21 cellular contexts compared by ENCODE assay signal in the genomic region with DNA sequence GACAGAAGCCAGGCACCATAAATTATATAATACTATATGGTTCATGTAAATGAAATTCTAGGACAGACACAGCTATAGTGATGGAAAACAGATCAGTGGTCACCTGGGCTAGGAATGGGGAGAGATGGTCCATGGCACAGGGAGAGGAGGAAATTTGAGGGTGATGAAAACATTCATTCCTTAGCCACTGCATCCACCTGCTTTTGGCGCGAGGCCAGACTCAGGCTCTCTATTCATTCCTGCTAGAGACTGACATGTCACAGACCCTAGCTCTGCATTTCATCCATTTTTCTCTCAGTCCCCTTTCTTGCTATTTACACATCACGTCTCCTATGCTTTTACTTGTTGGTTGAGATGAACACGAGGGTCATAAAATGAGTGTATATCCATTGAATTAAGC.
"Had no signal": no experiment of that assay in that cellular context is flagged by ENCODE, and none has a peak within 500 bp of the region (broad histone marks: within the 10 kb centered on the region; RNA-seq: fewer than 3 reads in every experiment).

No MANE protein-coding gene starts in this region.

- H3K4me3 ChIP-seq: breast epithelium, gastroesophageal sphincter, heart left ventricle, left ventricle myocardium inferior, lung, mucosa of descending colon, testis, transverse colon had no signal

- ATAC-seq: activated CD4-positive, alpha-beta T cell treated with anti-CD3 and anti-CD28 coated beads for 36 hours; activated CD8-positive, alpha-beta memory T cell treated with anti-CD3 and anti-CD28 coated beads, Interleukin-2, amount 10 ng/mL, durations not matched to agents 7 days and 5 days; activated CD8-positive, alpha-beta T cell treated with anti-CD3 and anti-CD28 coated beads, Interleukin-2, amount 10 ng/mL, durations not matched to agents 7 days and 5 days; activated naive CD4-positive, alpha-beta T cell treated with anti-CD3 and anti-CD28 coated beads, Interleukin-2, amount 50 U/mL, for 72 hours; gastroesophageal sphincter; heart left ventricle; mucosa of descending colon; natural killer cell treated with Interleukin-12 subunit alpha and Interleukin-12 subunit beta and Interleukin-15 and Interleukin-18, amount 100 ng/mL, for 72 hours; right cardiac atrium; stimulated activated naive CD8-positive, alpha-beta T cell treated with anti-CD3 and anti-CD28 coated beads, Interleukin-15, Interleukin-2, amounts not matched to agents 100 U/mL and 50 U/mL, for 24 hours had no signal

- H3K36me3 ChIP-seq: breast epithelium, gastroesophageal sphincter, heart left ventricle, left ventricle myocardium inferior, transverse colon had no signal

- H3K4me3 Mint-ChIP-seq: activated CD4-positive, alpha-beta T cell treated with anti-CD3 and anti-CD28 coated beads for 36 hours; activated CD8-positive, alpha-beta memory T cell treated with anti-CD3 and anti-CD28 coated beads, Interleukin-2, amount 10 ng/mL, durations not matched to agents 7 days and 5 days; activated CD8-positive, alpha-beta T cell treated with anti-CD3 and anti-CD28 coated beads, Interleukin-2, amount 10 ng/mL, durations not matched to agents 7 days and 5 days; natural killer cell treated with Interleukin-12 subunit alpha and Interleukin-12 subunit beta and Interleukin-15 and Interleukin-18, amount 100 ng/mL, for 72 hours had no signal

- H3K27ac Mint-ChIP-seq: activated CD4-positive, alpha-beta T cell treated with anti-CD3 and anti-CD28 coated beads for 36 hours; activated CD8-positive, alpha-beta memory T cell treated with anti-CD3 and anti-CD28 coated beads, Interleukin-2, amount 10 ng/mL, durations not matched to agents 7 days and 5 days; activated CD8-positive, alpha-beta T cell treated with anti-CD3 and anti-CD28 coated beads, Interleukin-2, amount 10 ng/mL, durations not matched to agents 7 days and 5 days; activated naive CD4-positive, alpha-beta T cell treated with anti-CD3 and anti-CD28 coated beads, Interleukin-2, amount 50 U/mL, for 72 hours; activated T-helper 2 cell treated with anti-CD3 and anti-CD28 coated beads, Interferon-gamma antibody, Interleukin-2, Interleukin-4, amounts not matched to agents 10 μg/mL and 5 μg/mL and 100 μg/mL, durations not matched to agents 14 hours and 24 hours and 36 hours; natural killer cell treated with Interleukin-12 subunit alpha and Interleukin-12 subunit beta and Interleukin-15 and Interleukin-18, amount 100 ng/mL, for 72 hours had no signal

- H3K4me1 Mint-ChIP-seq: activated CD4-positive, alpha-beta T cell treated with anti-CD3 and anti-CD28 coated beads for 36 hours; activated CD8-positive, alpha-beta memory T cell treated with anti-CD3 and anti-CD28 coated beads, Interleukin-2, amount 10 ng/mL, durations not matched to agents 7 days and 5 days had no signal

- H3K9me3 Mint-ChIP-seq: activated naive CD4-positive, alpha-beta T cell treated with anti-CD3 and anti-CD28 coated beads, Interleukin-2, amount 50 U/mL, for 72 hours; activated T-helper 2 cell treated with anti-CD3 and anti-CD28 coated beads, Interferon-gamma antibody, Interleukin-2, Interleukin-4, amounts not matched to agents 10 μg/mL and 5 μg/mL and 100 μg/mL, durations not matched to agents 14 hours and 24 hours and 36 hours had no signal

- H3K27me3 ChIP-seq: breast epithelium, gastroesophageal sphincter, heart left ventricle, testis, transverse colon had no signal

- H3K9me3 ChIP-seq: breast epithelium, gastroesophageal sphincter, heart left ventricle, left ventricle myocardium inferior, mucosa of descending colon, testis, transverse colon had no signal

- H3K4me1 ChIP-seq: breast epithelium, gastroesophageal sphincter, heart left ventricle, left ventricle myocardium inferior, testis, transverse colon had no signal

- H3K27ac ChIP-seq: breast epithelium, gastroesophageal sphincter, heart left ventricle, left ventricle myocardium inferior, testis, transverse colon had no signal

- DNase-seq: activated CD4-positive, alpha-beta T cell treated with anti-CD3 and anti-CD28 coated beads for 36 hours; activated CD4-positive, CD25-positive, alpha-beta regulatory T cell; activated CD8-positive, alpha-beta memory T cell treated with anti-CD3 and anti-CD28 coated beads, Interleukin-2, amount 10 ng/mL, durations not matched to agents 7 days and 5 days; activated CD8-positive, alpha-beta T cell treated with anti-CD3 and anti-CD28 coated beads, Interleukin-2, amount 10 ng/mL, durations not matched to agents 7 days and 5 days; activated naive CD4-positive, alpha-beta T cell; activated T-cell treated with anti-CD3 and anti-CD28 coated beads, Interleukin-2, amount 50 U/mL, for 48 hours; central memory CD4-positive, alpha-beta T cell; heart left ventricle; left ventricle myocardium inferior; mucosa of descending colon; right cardiac atrium; stimulated activated CD4-positive, alpha-beta T cell treated with anti-CD3 and anti-CD28 coated beads, Interleukin-2, amount 100 ng/mL, for 48 hours; stimulated activated naive CD8-positive, alpha-beta T cell treated with anti-CD3 and anti-CD28 coated beads, Interleukin-15, Interleukin-2, amounts not matched to agents 100 U/mL and 50 U/mL, for 24 hours; testis; transverse colon had no signal

- H3K36me3 Mint-ChIP-seq: activated CD8-positive, alpha-beta memory T cell treated with anti-CD3 and anti-CD28 coated beads, Interleukin-2, amount 10 ng/mL, durations not matched to agents 7 days and 5 days; activated naive CD4-positive, alpha-beta T cell treated with anti-CD3 and anti-CD28 coated beads, Interleukin-2, amount 50 U/mL, for 72 hours; natural killer cell treated with Interleukin-12 subunit alpha and Interleukin-12 subunit beta and Interleukin-15 and Interleukin-18, amount 100 ng/mL, for 72 hours had no signal
